ENCODE assay signal across 2 cellular contexts in the genomic region with DNA sequence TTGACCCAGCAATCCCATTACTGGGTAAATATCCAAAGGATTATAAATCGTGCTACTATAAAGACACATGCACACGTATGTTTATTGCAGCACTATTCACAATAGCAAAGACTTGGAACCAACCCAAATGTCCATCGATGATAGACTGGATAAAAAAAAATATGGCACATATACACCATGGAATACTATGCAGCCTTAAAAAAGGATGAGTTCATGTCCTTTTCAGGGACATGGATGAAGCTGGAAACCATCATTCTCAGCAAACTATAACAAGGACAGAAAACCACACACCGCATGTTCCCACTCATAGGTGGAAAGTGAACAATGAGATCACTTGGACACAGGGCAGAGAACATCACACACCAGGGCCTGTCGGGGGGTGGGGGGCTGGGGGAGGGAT.
DNase-seq lines count a peak whose midpoint lies in the region; ATAC-seq, FAIRE-seq and TF ChIP-seq lines count a peak whose summit lies in the region.
"Not testable (repeated sequence)": the region's sequence is repeated elsewhere in the genome, so short reads cannot be mapped to it uniquely, and the experiment has no call there.

No MANE protein-coding gene starts in this region.

- not testable (repeated sequence) for TF ChIP-seq CTCF in HEK293 (tag by site-specific recombination; IDR thresholded peaks at IDR 0.05); K562 (IDR thresholded peaks at IDR 0.05 in 2 of 3, conservative IDR thresholded peaks at IDR 0.05 in 1 of 3; ENCODE audit: insufficient read depth in 2 of 3, low read depth in 1 of 3, low read length in 3 of 3)

- not testable (repeated sequence) for H3K79me2 ChIP-seq in K562 (ENCODE audit: control insufficient read depth, insufficient read depth, low read length)

- not testable (repeated sequence) for H4K20me1 ChIP-seq in K562 (replicated peaks; ENCODE audit: control insufficient read depth, insufficient read depth, low read length)

- intact Hi-C loops in K562 (cut with micrococcal nuclease) = not testable (repeated sequence)

- H3K9ac ChIP-seq in K562 (ENCODE audit: insufficient read depth in 1 of 2, low read depth in 2 of 2, low read length in 2 of 2) = not testable (repeated sequence)

- ATAC-seq in K562 = not testable (repeated sequence)

- in situ Hi-C loops in K562 (cut with MboI) = loop anchor here (25.0 kb wide), 2 partner anchors 618 to 1318 kb away; no protein-coding TSS in a partner anchor

- 98% methylated on average over 5 of the region's 5 CpGs for WGBS in K562 (ENCODE audit: insufficient coverage, low coverage, missing lambda C conversion rate)

- H3K27ac ChIP-seq in HEK293 (ENCODE audit: extremely low read depth, low read depth, low read length); K562 (ENCODE audit: extremely low read depth, low read depth, low read length): not testable (repeated sequence)

- not testable (repeated sequence) for BruUV-seq in K562 (replicated peaks; lab: Mats Ljungman, UMichigan)

- TF ChIP-seq EP300 in K562 (IDR thresholded peaks at IDR 0.05; ENCODE audit: low read length) = not testable (repeated sequence)

- not testable (repeated sequence) for DNase-seq in K562 (ENCODE audit: extremely low read depth in 1 of 4, low spot score in 3 of 4)

- not testable (repeated sequence) for TF ChIP-seq RAD21 in K562 (CRISPR knock-in tag; conservative IDR thresholded peaks at IDR 0.05 in 1 of 2, IDR thresholded peaks at IDR 0.05 in 1 of 2)

- CTCF ChIA-PET in HEK293 (lab: Yijun Ruan, JAX); K562 (lab: Yijun Ruan, JAX; ENCODE audit: low intra/inter-chr PET ratio): not testable (repeated sequence)

- not testable (repeated sequence) for H3K4me1 ChIP-seq in HEK293 (ENCODE audit: control insufficient read depth, insufficient read depth, low read length); K562 (replicated peaks in 1 of 2; ENCODE audit: control insufficient read depth in 2 of 2, insufficient read depth in 2 of 2, low read length in 2 of 2)

- not testable (repeated sequence) for H3K9me1 ChIP-seq in K562 (ENCODE audit: control insufficient read depth, insufficient read depth, low read length)

- H3K27me3 ChIP-seq in K562 (ENCODE audit: control insufficient read depth in 2 of 2, insufficient read depth in 2 of 2, low read length in 2 of 2) = not testable (repeated sequence)

- not testable (repeated sequence) for TF ChIP-seq POLR2A in K562 (conservative IDR thresholded peaks at IDR 0.05)

- H3K4me3 ChIP-seq in HEK293 (ENCODE audit: low read depth, low read length); K562: not testable (repeated sequence)

- not testable (repeated sequence) for FAIRE-seq in K562 (lab: Jason Lieb, UNC)

- not testable (repeated sequence) for H2AFZ ChIP-seq in K562 (ENCODE audit: low read depth, low read length)

- POLR2A ChIA-PET in HEK293 (lab: Yijun Ruan, JAX); K562 (lab: Yijun Ruan, JAX): not testable (repeated sequence)

- not testable (repeated sequence) for H3K4me2 ChIP-seq in K562 (ENCODE audit: insufficient read depth, low read length)

- not testable (repeated sequence) for H3K9me3 ChIP-seq in HEK293 (ENCODE audit: control insufficient read depth, insufficient read depth, low read depth, low read length); K562 (replicated peaks; ENCODE audit: control insufficient read depth, insufficient read depth, low read depth, low read length)

- not testable (repeated sequence) for H3K36me3 ChIP-seq in HEK293 (ENCODE audit: control insufficient read depth in 2 of 2, insufficient read depth in 1 of 2, low read length in 2 of 2)
- H3K36me3 ChIP-seq in K562 (ENCODE audit: control insufficient read depth, insufficient read depth, low read length) = peaks cover 21% of the 10 kb centered on the region; the same call in 2 of the 3 replicates

TF ChIP-seq in HEK293, 187 proteins besides CTCF, POLR2A, EP300 and RAD21:
- TF ChIP-seq ZNF146 (tag by site-specific recombination; IDR thresholded peaks at IDR 0.05) = peak; percentile 77

TF ChIP-seq in K562, 482 proteins besides CTCF, POLR2A, EP300 and RAD21:
- TF ChIP-seq ZNF146 (CRISPR knock-in tag; IDR thresholded peaks at IDR 0.05; ENCODE audit: unreplicated experiment) = peak; percentile 78
